In genomic region chr10:99172130-99172738, GRCh38 we compare ENCODE assay signal across 8 cellular contexts.
DNase-seq lines count a peak whose midpoint lies in the region; ATAC-seq, FAIRE-seq and TF ChIP-seq lines count a peak whose summit lies in the region.

No MANE protein-coding gene starts in this region.

- BruUV-seq in PC-3 (replicated peaks; lab: Mats Ljungman, UMichigan), result no TSS peak

- H3K27ac ChIP-seq in PC-3 (ENCODE audit: low read length) (no peak overlapping the region), small intestine (ENCODE audit: low read depth in 1 of 2, low read length in 1 of 2) (no peak overlapping the region)

- CTCF ChIA-PET in PC-3 (lab: Charles Lee), result no interaction called here

- H3F3A ChIP-seq in PC-3 (ENCODE audit: low read length, unreplicated experiment), result no peaks in the 10 kb centered on the region

- 25 to 37% (median 30%) methylated on average over 5 of the region's 5 CpGs for WGBS in small intestine, 3 donors

- H3K4me2 ChIP-seq in PC-3 (ENCODE audit: low read length), result no peak overlapping the region

- H3K9me3 ChIP-seq in PC-3 (ENCODE audit: low read length) (no peaks in the 10 kb centered on the region), small intestine (ENCODE audit: control insufficient read depth, low read depth) (no peaks in the 10 kb centered on the region)

- peak; percentile 20 for DNase-seq in AG08395 (ENCODE audit: low spot score)
- peak; percentile 64 for DNase-seq in PC-3
- peak; percentile 74 for DNase-seq in fibroblast of villous mesenchyme (ENCODE audit: low read depth)
- peak; percentile 15 for DNase-seq in small intestine
- DNase-seq in GOT3 (lab: John Stamatoyannopoulos, UW), result no peak

- H3K9ac ChIP-seq in PC-3 (ENCODE audit: low read length), result no peak overlapping the region

- no peak overlapping the region for H2AFZ ChIP-seq in PC-3 (ENCODE audit: low read length)

- TF ChIP-seq CTCF in GM12872 (IDR thresholded peaks at IDR 0.05; ENCODE audit: insufficient read depth, low read depth, low read length) (peak; percentile 48; the same call in 2 of the 3 replicates), PC-3 (conservative IDR thresholded peaks at IDR 0.05; ENCODE audit: low read depth, low read length) (peak; percentile 72), fibroblast of villous mesenchyme (IDR thresholded peaks at IDR 0.05; ENCODE audit: insufficient read depth, low read depth, low read length) (peak; percentile 81)

- H3K36me3 ChIP-seq in PC-3 (ENCODE audit: low read depth, low read length) (no peaks in the 10 kb centered on the region), small intestine (ENCODE audit: control insufficient read depth in 2 of 2, insufficient read depth in 2 of 2, low read length in 2 of 2) (no peaks in the 10 kb centered on the region)

- peaks cover 10% of the 10 kb centered on the region; the same call in 1 of the 2 replicates for H3K27me3 ChIP-seq in PC-3 (ENCODE audit: low read length)
- no peaks in the 10 kb centered on the region for H3K27me3 ChIP-seq in small intestine (ENCODE audit: control insufficient read depth in 2 of 2, insufficient read depth in 2 of 2, low read length in 2 of 2)

- no peaks in the 10 kb centered on the region for H3K4me1 ChIP-seq in PC-3 (ENCODE audit: insufficient read depth, low read length)
- H3K4me1 ChIP-seq in small intestine (ENCODE audit: control insufficient read depth in 2 of 2, insufficient read depth in 1 of 2, low read depth in 1 of 2, low read length in 1 of 2), result no peaks in the 10 kb centered on the region

- POLR2A ChIA-PET in PC-3 (lab: Charles Lee; ENCODE audit: unreplicated experiment), result no interaction called here

- peak; percentile 43; the same call in 1 of the 2 replicates for ATAC-seq in PC-3
- no peak for ATAC-seq in GM21737 (IDR thresholded peaks at IDR 0.05; ENCODE audit: unreplicated experiment)
- no peak for ATAC-seq in GM19351 (IDR thresholded peaks at IDR 0.05; ENCODE audit: unreplicated experiment)

- H3K4me3 ChIP-seq in PC-3 (ENCODE audit: low read length) (no peak overlapping the region), fibroblast of villous mesenchyme (ENCODE audit: low read depth, low read length) (no peak overlapping the region), small intestine (ENCODE audit: low read depth in 1 of 2, low read length in 2 of 2) (no peak overlapping the region)

- no peaks in the 10 kb centered on the region for H3K79me2 ChIP-seq in PC-3 (ENCODE audit: low read length)

- no peaks in the 10 kb centered on the region for H3K9me2 ChIP-seq in PC-3 (replicated peaks; ENCODE audit: low read length)

- intact Hi-C loops in PC-3 (cut with micrococcal nuclease), result loop anchor here (5.0 kb wide), 1 partner anchor 380 kb away; no protein-coding TSS in a partner anchor

- FAIRE-seq in small intestine (lab: Jason Lieb, UNC), result no peak

- no peaks in the 10 kb centered on the region for H4K20me1 ChIP-seq in PC-3 (ENCODE audit: low read length)
